In genomic region chrX:133840415-133840814, GRCh38 we compare ENCODE assay signal across 2 cellular contexts.
TF ChIP-seq lines count a peak whose summit lies in the region.

No MANE protein-coding gene starts in this region.

TF ChIP-seq in HEK293, 187 proteins besides CTCF, POLR2A, EP300 and RAD21 (continued from another document):
- peak; percentile 46; the same call in 1 of the 2 replicates for TF ChIP-seq ZNF664 (tag by site-specific recombination; IDR thresholded peaks at IDR 0.05)

TF ChIP-seq in WTC11, 78 proteins besides CTCF, POLR2A, EP300 and RAD21 (continued from another document):
- TF ChIP-seq ZSCAN18 (CRISPR knock-in tag; IDR thresholded peaks at IDR 0.05), result no peak
- TF ChIP-seq SOX15 (CRISPR knock-in tag; IDR thresholded peaks at IDR 0.05), result no peak
- TF ChIP-seq PRRX2 (CRISPR knock-in tag; IDR thresholded peaks at IDR 0.05), result no peak
- no peak for TF ChIP-seq SMAD3 (CRISPR knock-in tag; IDR thresholded peaks at IDR 0.05; ENCODE audit: borderline replicate concordance)
- TF ChIP-seq, protein P1, sequence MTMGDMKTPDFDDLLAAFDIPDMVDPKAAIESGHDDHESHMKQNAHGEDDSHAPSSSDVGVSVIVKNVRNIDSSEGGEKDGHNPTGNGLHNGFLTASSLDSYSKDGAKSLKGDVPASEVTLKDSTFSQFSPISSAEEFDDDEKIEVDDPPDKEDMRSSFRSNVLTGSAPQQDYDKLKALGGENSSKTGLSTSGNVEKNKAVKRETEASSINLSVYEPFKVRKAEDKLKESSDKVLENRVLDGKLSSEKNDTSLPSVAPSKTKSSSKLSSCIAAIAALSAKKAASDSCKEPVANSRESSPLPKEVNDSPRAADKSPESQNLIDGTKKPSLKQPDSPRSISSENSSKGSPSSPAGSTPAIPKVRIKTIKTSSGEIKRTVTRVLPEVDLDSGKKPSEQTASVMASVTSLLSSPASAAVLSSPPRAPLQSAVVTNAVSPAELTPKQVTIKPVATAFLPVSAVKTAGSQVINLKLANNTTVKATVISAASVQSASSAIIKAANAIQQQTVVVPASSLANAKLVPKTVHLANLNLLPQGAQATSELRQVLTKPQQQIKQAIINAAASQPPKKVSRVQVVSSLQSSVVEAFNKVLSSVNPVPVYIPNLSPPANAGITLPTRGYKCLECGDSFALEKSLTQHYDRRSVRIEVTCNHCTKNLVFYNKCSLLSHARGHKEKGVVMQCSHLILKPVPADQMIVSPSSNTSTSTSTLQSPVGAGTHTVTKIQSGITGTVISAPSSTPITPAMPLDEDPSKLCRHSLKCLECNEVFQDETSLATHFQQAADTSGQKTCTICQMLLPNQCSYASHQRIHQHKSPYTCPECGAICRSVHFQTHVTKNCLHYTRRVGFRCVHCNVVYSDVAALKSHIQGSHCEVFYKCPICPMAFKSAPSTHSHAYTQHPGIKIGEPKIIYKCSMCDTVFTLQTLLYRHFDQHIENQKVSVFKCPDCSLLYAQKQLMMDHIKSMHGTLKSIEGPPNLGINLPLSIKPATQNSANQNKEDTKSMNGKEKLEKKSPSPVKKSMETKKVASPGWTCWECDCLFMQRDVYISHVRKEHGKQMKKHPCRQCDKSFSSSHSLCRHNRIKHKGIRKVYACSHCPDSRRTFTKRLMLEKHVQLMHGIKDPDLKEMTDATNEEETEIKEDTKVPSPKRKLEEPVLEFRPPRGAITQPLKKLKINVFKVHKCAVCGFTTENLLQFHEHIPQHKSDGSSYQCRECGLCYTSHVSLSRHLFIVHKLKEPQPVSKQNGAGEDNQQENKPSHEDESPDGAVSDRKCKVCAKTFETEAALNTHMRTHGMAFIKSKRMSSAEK (CRISPR knock-in tag; IDR thresholded peaks at IDR 0.05; ENCODE audit: borderline replicate concordance), result no peak
- no peak for TF ChIP-seq NFYB (CRISPR knock-in tag; conservative IDR thresholded peaks at IDR 0.05; ENCODE audit: low read depth)
- TF ChIP-seq ARID4B (CRISPR knock-in tag; IDR thresholded peaks at IDR 0.05; ENCODE audit: borderline replicate concordance), result no peak
- TF ChIP-seq ELF4 (CRISPR knock-in tag; IDR thresholded peaks at IDR 0.05; ENCODE audit: low read depth), result no peak
TF ChIP-seq in WTC11: peak in this region for 0.
